Comparison of ENCODE assay signal across 9 cellular contexts in the genomic region with DNA sequence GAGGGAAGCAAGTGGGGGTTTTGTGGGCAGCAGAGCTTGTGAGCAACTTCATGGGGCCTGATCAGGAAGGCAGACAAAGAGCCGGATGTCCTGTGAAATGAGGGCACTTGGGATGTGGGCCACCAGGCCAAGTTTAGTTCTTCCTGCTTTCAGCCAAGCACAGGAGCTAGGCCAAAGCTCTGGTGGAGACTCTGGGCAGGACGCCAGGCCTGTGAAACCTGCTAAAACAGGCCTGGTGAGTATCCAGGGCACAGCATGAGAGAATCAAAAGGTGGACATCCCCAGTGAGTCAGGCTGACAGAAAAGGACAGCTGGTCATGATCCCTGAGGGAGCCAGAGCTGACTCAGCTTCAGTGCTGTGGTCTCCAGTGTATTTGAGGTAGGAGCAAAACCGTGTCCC.
DNase-seq lines count a peak whose midpoint lies in the region; ATAC-seq and TF ChIP-seq lines count a peak whose summit lies in the region.
"Had no signal": no experiment of that assay in that cellular context is flagged by ENCODE, and none has a peak within 500 bp of the region (broad histone marks: within the 10 kb centered on the region; RNA-seq: fewer than 3 reads in every experiment).

No MANE protein-coding gene starts in this region.

- H3K36me3 ChIP-seq in PC-3 (ENCODE audit: low read depth, low read length) (no peaks in the 10 kb centered on the region), fibroblast of lung (ENCODE audit: control insufficient read depth, insufficient read depth, low read length) (no peaks in the 10 kb centered on the region)

- H4K20me1 ChIP-seq in PC-3 (ENCODE audit: low read length): no peaks in the 10 kb centered on the region
- no peaks in the 10 kb centered on the region for H4K20me1 ChIP-seq in fibroblast of lung (ENCODE audit: control insufficient read depth, extremely low read depth, insufficient read depth, low read length)

- no peaks in the 10 kb centered on the region for H3K27me3 ChIP-seq in PC-3 (ENCODE audit: low read length)
- no peaks in the 10 kb centered on the region for H3K27me3 ChIP-seq in fibroblast of lung (ENCODE audit: control insufficient read depth, insufficient read depth, low read length)

- peak; percentile 26 for DNase-seq in COLO668 (lab: John Stamatoyannopoulos, UW; ENCODE audit: unreplicated experiment)
- peak; percentile 97 for DNase-seq in PC-3
- peak; percentile 10 to 66 for DNase-seq in fibroblast of lung (ENCODE audit: low read depth in 2 of 2)
- peak; percentile 6 for DNase-seq in occipital lobe (lab: John Stamatoyannopoulos, UW)
- DNase-seq in SHP77 treated with DMSO at 0.1 percent for 48 hours (lab: John Stamatoyannopoulos, UW): no peak
- DNase-seq in CD1c-positive myeloid dendritic cell (ENCODE audit: extremely low spot score): no peak
- no peak for DNase-seq in effector CD8-positive, alpha-beta T cell (lab: John Stamatoyannopoulos, UW)
- no peak for DNase-seq in NAMALWA (ENCODE audit: low spot score)
- DNase-seq: NCI-H1694 treated with DMSO at 0.1 percent for 48 hours had no signal

- H3K27ac ChIP-seq in PC-3 (ENCODE audit: low read length) (peak overlapping the region; percentile 95), fibroblast of lung (ENCODE audit: insufficient read depth, low read length) (no peak overlapping the region)

- peak overlapping the region; percentile 64 for H3K4me2 ChIP-seq in PC-3 (ENCODE audit: low read length)
- no peak overlapping the region for H3K4me2 ChIP-seq in fibroblast of lung (ENCODE audit: extremely low read depth, insufficient read depth, low read length)

- H3K4me1 ChIP-seq in PC-3 (ENCODE audit: insufficient read depth, low read length): peaks cover 33% of the 10 kb centered on the region
- H3K4me1 ChIP-seq in fibroblast of lung (ENCODE audit: control insufficient read depth, extremely low read depth, insufficient read depth, low read length): no peaks in the 10 kb centered on the region

- H3K79me2 ChIP-seq in PC-3 (ENCODE audit: low read length) (no peaks in the 10 kb centered on the region), fibroblast of lung (ENCODE audit: control insufficient read depth, insufficient read depth, low read length) (no peaks in the 10 kb centered on the region)

- no peaks in the 10 kb centered on the region for H3K9me2 ChIP-seq in PC-3 (replicated peaks; ENCODE audit: low read length)

- TF ChIP-seq CTCF in PC-3 (conservative IDR thresholded peaks at IDR 0.05; ENCODE audit: low read depth, low read length): no peak
- no peak for TF ChIP-seq CTCF in fibroblast of lung (conservative IDR thresholded peaks at IDR 0.05 in 1 of 2, IDR thresholded peaks at IDR 0.05 in 1 of 2; ENCODE audit: low read depth in 1 of 2, low read length in 2 of 2)

- POLR2A ChIA-PET in PC-3 (lab: Charles Lee; ENCODE audit: unreplicated experiment): interaction anchor here (0.6 kb wide), 1 partner anchor 844 kb away, joined by 3 read pairs; a partner anchor contains a TSS

- H2AFZ ChIP-seq in PC-3 (ENCODE audit: low read length) (peak overlapping the region; percentile 55), fibroblast of lung (ENCODE audit: low read length) (no peak overlapping the region)

- peak; percentile 70 for ATAC-seq in PC-3

- BruUV-seq in PC-3 (replicated peaks; lab: Mats Ljungman, UMichigan): no TSS peak

- H3F3A ChIP-seq in PC-3 (ENCODE audit: low read length, unreplicated experiment): no peaks in the 10 kb centered on the region

- intact Hi-C loops in PC-3 (cut with micrococcal nuclease): no loop called here

- H3K9ac ChIP-seq in PC-3 (ENCODE audit: low read length): peak overlapping the region; percentile 71
- no peak overlapping the region for H3K9ac ChIP-seq in fibroblast of lung (ENCODE audit: insufficient read depth, low read length)

- H3K9me3 ChIP-seq in PC-3 (ENCODE audit: low read length): no peaks in the 10 kb centered on the region
- H3K9me3 ChIP-seq in fibroblast of lung (ENCODE audit: control insufficient read depth, insufficient read depth, low read depth, low read length): no peaks in the 10 kb centered on the region

- CTCF ChIA-PET in PC-3 (lab: Charles Lee): no interaction called here

- H3K4me3 ChIP-seq in PC-3 (ENCODE audit: low read length): no peak overlapping the region
- no peak overlapping the region for H3K4me3 ChIP-seq in fibroblast of lung (replicated peaks in 1 of 4; ENCODE audit: control extremely low read depth in 1 of 4, insufficient read depth in 1 of 4, low read depth in 3 of 4, low read length in 4 of 4)

Comparison
In these comparisons a context has a peak if more than half of its experiments do, and no peak if none do; other contexts are left out.
1. DNase-seq: peak in COLO668 (single experiment), PC-3 (single experiment), fibroblast of lung (2 of 2) and occipital lobe (single experiment); none in SHP77 treated with DMSO at 0.1 percent for 48 hours (single experiment), CD1c-positive myeloid dendritic cell (single experiment), effector CD8-positive, alpha-beta T cell (single experiment) and NAMALWA (single experiment).